Comparison of ENCODE assay signal across 14 cellular contexts in the genomic region with DNA sequence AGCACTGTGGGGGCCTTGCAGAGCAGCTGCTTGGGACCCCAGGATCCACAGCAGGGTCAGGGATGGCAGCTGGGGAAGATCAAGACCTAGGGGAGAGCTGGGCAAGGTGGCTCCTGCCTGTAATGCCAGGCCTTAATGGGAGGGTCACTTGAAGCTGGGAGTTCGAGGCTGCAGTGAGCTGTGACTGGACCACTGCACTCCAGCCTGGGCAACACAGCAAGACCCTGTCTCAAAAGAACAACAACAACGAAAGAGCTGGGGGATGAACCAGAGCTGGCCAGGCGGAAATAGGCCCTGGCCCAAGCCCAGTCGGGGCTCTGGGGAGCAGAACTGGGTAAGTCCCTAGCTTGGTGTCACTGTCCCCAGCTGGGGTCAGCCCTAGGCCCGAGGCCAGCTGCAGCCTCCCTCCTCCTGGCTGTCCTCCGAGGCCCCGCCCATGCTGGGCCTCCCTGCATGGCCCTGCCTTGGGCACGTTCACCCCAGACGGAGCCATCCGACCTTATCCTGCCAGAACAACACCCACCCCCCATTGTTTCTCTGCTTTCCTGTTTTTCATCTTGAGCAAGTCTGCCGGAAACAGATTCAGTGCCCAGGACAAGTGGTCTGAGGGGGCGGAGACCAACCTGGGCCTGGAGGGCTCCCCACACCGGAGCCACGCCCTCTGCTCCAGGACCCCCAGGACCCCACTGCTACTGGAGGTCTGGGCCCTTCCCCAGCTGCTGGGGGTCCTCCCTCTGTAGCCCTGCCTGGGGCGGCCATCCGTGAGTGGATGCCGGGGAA. TPM values are rescaled to one million over a fixed set of nuclear protein-coding genes. Genes with fewer than 3 reads are reported as not detected.
DNase-seq lines count a peak whose midpoint lies in the region; ATAC-seq, FAIRE-seq and TF ChIP-seq lines count a peak whose summit lies in the region.
"Had no signal": no experiment of that assay in that cellular context is flagged by ENCODE, and none has a peak within 500 bp of the region (broad histone marks: within the 10 kb centered on the region; RNA-seq: fewer than 3 reads in every experiment).

No MANE protein-coding gene starts in this region.

- no peak overlapping the region for H3K9ac ChIP-seq in HUES48 (ENCODE audit: low read depth, low read length)

- H3K4me3 ChIP-seq in HUES48 (ENCODE audit: low read depth, low read length): 0 out of 2 replicates have a peak overlapping the region, but pooled peaks have one; percentile 79
- H3K4me3 ChIP-seq in spleen: peak overlapping the region in 3 of 8 donors; percentile 39 to 73 (median 42)
- H3K4me3 ChIP-seq in small intestine (ENCODE audit: low read depth in 1 of 2, low read length in 2 of 2): no peak overlapping the region

- ATAC-seq in left lobe of liver: peak; percentile 37
- ATAC-seq in GM21390 (IDR thresholded peaks at IDR 0.05; ENCODE audit: unreplicated experiment): no peak

- WGBS in spleen, 5 donors: 9 to 30% (median 21%) methylated on average over 12 to 17 of the region's 17 CpGs
- 55 to 61% (median 60%) methylated on average over 17 of the region's 17 CpGs for WGBS in small intestine, 3 donors

- H3K36me3 ChIP-seq in HUES48 (ENCODE audit: control insufficient read depth, insufficient read depth, low read length): no peaks in the 10 kb centered on the region
- H3K36me3 ChIP-seq in spleen: no peaks in the 10 kb centered on the region
- no peaks in the 10 kb centered on the region for H3K36me3 ChIP-seq in small intestine (ENCODE audit: control insufficient read depth in 2 of 2, insufficient read depth in 2 of 2, low read length in 2 of 2)

- TF ChIP-seq CTCF in spleen (IDR thresholded peaks at IDR 0.05 in 8 of 11, conservative IDR thresholded peaks at IDR 0.05 in 3 of 11): no peak

- DNase-seq in left lobe of liver (ENCODE audit: low spot score): no peak
- DNase-seq in spleen: peak; percentile 86
- DNase-seq in small intestine: no peak
- no peak for DNase-seq in activated gamma-delta T cell (lab: John Stamatoyannopoulos, UW)
- DNase-seq in SW480 (ENCODE audit: low spot score): no peak
- DNase-seq: activated CD4-positive, CD25-positive, alpha-beta regulatory T cell; CD4-positive, CD25-positive, alpha-beta regulatory T cell; HFFc6 had no signal

- TF ChIP-seq POLR2A in spleen (IDR thresholded peaks at IDR 0.05): no peak

- intact Hi-C loops in spleen (cut with DNase I; ENCODE audit: low total_unique reads): no loop called here

- no peak for FAIRE-seq in small intestine (lab: Jason Lieb, UNC)
- FAIRE-seq: colon had no signal

- H3K27ac ChIP-seq in HUES48 (ENCODE audit: low read depth, low read length) (no peak overlapping the region), cingulate gyrus (ENCODE audit: low read depth, low read length) (peak overlapping the region; percentile 69), spleen (peak overlapping the region; percentile 23 to 80 (median 65)), small intestine (ENCODE audit: low read depth in 1 of 2, low read length in 1 of 2) (no peak overlapping the region)

- H3K9me3 ChIP-seq in HUES48 (ENCODE audit: control insufficient read depth, insufficient read depth, low read length) (no peaks in the 10 kb centered on the region), spleen (no peaks in the 10 kb centered on the region), small intestine (ENCODE audit: control insufficient read depth, low read depth) (no peaks in the 10 kb centered on the region)

- H3K27me3 ChIP-seq in HUES48 (ENCODE audit: control insufficient read depth, insufficient read depth, low read length) (0 out of 2 replicates have a peak, but pooled peaks cover 13% of the 10 kb centered on the region), spleen (replicated peaks in 1 of 7) (peaks cover 0 to 69% (median 33%) of the 10 kb centered on the region in 7 donors), small intestine (ENCODE audit: control insufficient read depth in 2 of 2, insufficient read depth in 2 of 2, low read length in 2 of 2) (peaks cover 0 to 11% of the 10 kb centered on the region in 2 donors)

- H3K4me1 ChIP-seq in HUES48 (ENCODE audit: control insufficient read depth, insufficient read depth, low read length) (peaks cover 7% of the 10 kb centered on the region; the same call in 1 of the 2 replicates), spleen (peaks cover 30 to 56% (median 46%) of the 10 kb centered on the region in 6 donors), small intestine (ENCODE audit: control insufficient read depth in 2 of 2, insufficient read depth in 1 of 2, low read depth in 1 of 2, low read length in 1 of 2) (peaks cover 0 to 4% of the 10 kb centered on the region in 2 donors)

RNA-seq across cellular contexts. Expression of a gene that starts 1.9 kb away (rescaled TPM):
- 3.0 TPM for total RNA-seq in left lobe of liver
- 10 to 100 TPM in 5 of 7 donors, 1 to 10 TPM in 2; 5.2 to 26.5 (median 13.3) TPM for total RNA-seq in spleen
- 10 to 100 TPM in 2 of 3 donors, 1 to 10 TPM in 1; 8.2 to 16.8 (median 11.3) TPM for polyA plus RNA-seq in spleen
- polyA plus RNA-seq in small intestine: 10 to 100 TPM in 1 of 3 donors, 1 to 10 TPM in 1, under 1 TPM in 1; 0.22 to 12.1 (median 1.1) TPM
- total RNA-seq: HFFc6, MCF 10A had no signal

RNA-seq across cellular contexts. Expression of a gene that starts 27.0 kb away (rescaled TPM):
- total RNA-seq in left lobe of liver (213 TPM), spleen (10 to 100 TPM; 26.9 to 47.7 (median 40.4) TPM)
- polyA plus RNA-seq in spleen (10 to 100 TPM; 31.9 to 43.8 (median 35.1) TPM), small intestine (100 to 1,000 TPM; 257 to 653 (median 468) TPM)

RNA-seq across cellular contexts. Expression of a gene that starts 28.5 kb away (rescaled TPM):
- total RNA-seq in left lobe of liver (0.15 TPM), spleen (10 to 100 TPM in 5 of 7 donors, 1 to 10 TPM in 2; 7.2 to 18.0 (median 12.8) TPM)
- polyA plus RNA-seq in spleen (10 to 100 TPM; 22.6 to 41.3 (median 24.5) TPM), small intestine (1 to 10 TPM in 2 of 3 donors, not detected in 1; 1.1 to 8.4 TPM)
- total RNA-seq: HFFc6, MCF 10A had no signal

RNA-seq across cellular contexts. Expression of a gene that starts 34.0 kb away (rescaled TPM):
- not detected for total RNA-seq in left lobe of liver
- total RNA-seq in spleen: 1 to 10 TPM; 1.2 to 8.7 (median 3.7) TPM
- polyA plus RNA-seq in spleen: 10 to 100 TPM in 1 of 3 donors, 1 to 10 TPM in 2; 3.7 to 18.9 (median 5.0) TPM
- polyA plus RNA-seq in small intestine: 10 to 100 TPM in 1 of 3 donors, 1 to 10 TPM in 1, not detected in 1; 2.2 to 21.5 TPM
- total RNA-seq: activated T-helper 1 cell treated with anti-CD3 and anti-CD28 coated beads, Interleukin-12 subunit alpha, Interleukin-12 subunit beta, Interleukin-2, Interleukin-4 antibody, amounts not matched to agents 30 ng/mL and 10 ng/mL and 1 ng/mL, durations not matched to agents 14 hours and 24 hours and 36 hours; CD4-positive, CD25-positive, alpha-beta regulatory T cell; HFFc6; MCF 10A had no signal
- polyA plus RNA-seq: CD4-positive, CD25-positive, alpha-beta regulatory T cell had no signal

RNA-seq across cellular contexts. Expression of a gene that starts 43.8 kb away (rescaled TPM):
- total RNA-seq in left lobe of liver (not detected), spleen (1 to 10 TPM in 1 of 7 donors, under 1 TPM in 2, not detected in 4; 0.13 to 2.8 (median 0.51) TPM)
- polyA plus RNA-seq in spleen (under 1 TPM; 0.22 to 0.70 (median 0.46) TPM), small intestine (not detected)
- total RNA-seq: activated T-helper 1 cell treated with anti-CD3 and anti-CD28 coated beads, Interleukin-12 subunit alpha, Interleukin-12 subunit beta, Interleukin-2, Interleukin-4 antibody, amounts not matched to agents 30 ng/mL and 10 ng/mL and 1 ng/mL, durations not matched to agents 14 hours and 24 hours and 36 hours; CD4-positive, CD25-positive, alpha-beta regulatory T cell; HFFc6; MCF 10A had no signal
- polyA plus RNA-seq: CD4-positive, CD25-positive, alpha-beta regulatory T cell had no signal

Comparison
In these comparisons a context has a peak if more than half of its experiments do, and no peak if none do; other contexts are left out.
1. H3K27ac ChIP-seq: peak in cingulate gyrus (single experiment) and spleen (8 of 8); none in HUES48 (single experiment) and small intestine (0 of 2).